ENCODE assay signal across 18 cellular contexts in the genomic region with DNA sequence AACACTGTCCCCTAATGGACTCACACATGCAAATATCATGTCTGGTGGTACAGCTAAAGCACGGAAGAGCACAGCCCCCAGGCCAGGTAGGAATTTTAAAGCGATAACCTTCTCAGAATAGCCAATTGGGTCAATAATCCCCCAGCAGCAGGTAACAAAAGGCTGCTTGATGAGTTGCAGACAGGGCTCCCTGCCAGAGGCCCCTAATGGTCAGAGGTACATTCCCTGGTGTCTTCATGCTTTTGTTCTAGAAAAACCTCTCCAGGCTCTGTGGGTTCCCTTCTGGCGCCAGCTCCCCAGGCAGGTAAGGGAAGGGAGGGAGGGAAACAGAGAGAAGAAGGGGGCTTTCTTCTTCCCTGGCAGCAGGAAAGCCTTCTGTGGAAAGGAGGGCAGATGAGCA. TPM values are rescaled to one million over a fixed set of nuclear protein-coding genes. Genes with fewer than 3 reads are reported as not detected.
A peak's percentile ranks its signal among the peaks of the same experiment; 100 is the strongest.
DNase-seq lines count a peak whose midpoint lies in the region; ATAC-seq and TF ChIP-seq lines count a peak whose summit lies in the region.
"Had no signal": no experiment of that assay in that cellular context is flagged by ENCODE, and none has a peak within 500 bp of the region (broad histone marks: within the 10 kb centered on the region; RNA-seq: fewer than 3 reads in every experiment).

No MANE protein-coding gene starts in this region.

- H3K79me2 ChIP-seq in mesendoderm (ENCODE audit: control insufficient read depth, insufficient read depth, low read length): no peaks in the 10 kb centered on the region

- DNase-seq in cardiac muscle cell (ENCODE audit: low read depth in 1 of 2, low spot score in 1 of 2) (no peak), Right ventricle myocardium superior (no peak), WTC11 (ENCODE audit: low spot score) (no peak), mesendoderm (peak; percentile 88), immature natural killer cell (no peak)
- DNase-seq in stimulated activated CD4-positive, alpha-beta T cell treated with anti-CD3 and anti-CD28 coated beads, Interleukin-12 subunit alpha, Interleukin-12 subunit beta, amount 100 ng/mL, for 4 hours: no peak
- DNase-seq: Calu3; CD4-positive, alpha-beta memory T cell; GM23248; MG63; NCI-H1092 treated with DMSO at 0.1 percent for 48 hours; NCI-H2081 treated with DMSO at 0.1 percent for 48 hours; NCI-H226; NCI-H524 treated with DMSO at 0.1 percent for 48 hours; RPMI8226; SJCRH30 had no signal

- no peak overlapping the region for H4K8ac ChIP-seq in mesendoderm (ENCODE audit: low read depth, low read length)

- peak overlapping the region; percentile 64 for H2BK5ac ChIP-seq in mesendoderm (ENCODE audit: low read length)

- peak overlapping the region; percentile 68 for H3K27ac ChIP-seq in cardiac muscle cell
- H3K27ac ChIP-seq in mesendoderm (ENCODE audit: low read depth, low read length): peak overlapping the region; percentile 84
- H3K27ac ChIP-seq: GM23248, SJCRH30 had no signal

- ATAC-seq in Right ventricle myocardium superior (ENCODE audit: poor library complexity) (no peak), WTC11 (peak; percentile 87), GM21381 (IDR thresholded peaks at IDR 0.05; ENCODE audit: unreplicated experiment) (no peak)
- ATAC-seq in stimulated activated memory B cell treated with anti-CD40 and anti-IgM and Interleukin-4, amounts not matched to agents 10 μg/mL and 1 μg/mL and 100 μg/mL, for 72 hours: peak; percentile 20

- H3K27me3 ChIP-seq in cardiac muscle cell (no peaks in the 10 kb centered on the region), mesendoderm (ENCODE audit: insufficient read depth, low read length, poor library complexity) (no peaks in the 10 kb centered on the region)
- H3K27me3 ChIP-seq: MG63, SJCRH30 had no signal

- H4K5ac ChIP-seq in mesendoderm (ENCODE audit: low read length): no peak overlapping the region

- H3K9ac ChIP-seq in mesendoderm (ENCODE audit: low read length): no peak overlapping the region
- H3K9ac ChIP-seq: GM23248 had no signal

- H3K4me3 ChIP-seq in cardiac muscle cell (no peak overlapping the region), mesendoderm (ENCODE audit: low read length) (no peak overlapping the region)
- H3K4me3 ChIP-seq: GM23248, MG63, SJCRH30 had no signal

- H3K23ac ChIP-seq in mesendoderm (ENCODE audit: low read length): no peak overlapping the region

- no peaks in the 10 kb centered on the region for H3K79me1 ChIP-seq in mesendoderm (ENCODE audit: low read length)

- H3K4me1 ChIP-seq in cardiac muscle cell (ENCODE audit: low read depth) (peaks cover 29% of the 10 kb centered on the region), mesendoderm (ENCODE audit: control insufficient read depth, low read depth, low read length) (peaks cover 5% of the 10 kb centered on the region)

- H3K4me1 Mint-ChIP-seq in WTC11 (peaks cover 19% of the 10 kb centered on the region), immature natural killer cell (no peaks in the 10 kb centered on the region)
- H3K4me1 Mint-ChIP-seq in stimulated activated memory B cell treated with anti-CD40 and anti-IgM and Interleukin-4, amounts not matched to agents 10 μg/mL and 1 μg/mL and 100 μg/mL, for 72 hours: no peaks in the 10 kb centered on the region
- H3K4me1 Mint-ChIP-seq: CD4-positive, alpha-beta memory T cell had no signal

- H3K27ac Mint-ChIP-seq in WTC11 (no peak overlapping the region), immature natural killer cell (no peak overlapping the region)
- no peak overlapping the region for H3K27ac Mint-ChIP-seq in stimulated activated memory B cell treated with anti-CD40 and anti-IgM and Interleukin-4, amounts not matched to agents 10 μg/mL and 1 μg/mL and 100 μg/mL, for 72 hours
- H3K27ac Mint-ChIP-seq: CD4-positive, alpha-beta memory T cell had no signal

- H2BK120ac ChIP-seq in mesendoderm (ENCODE audit: low read depth, low read length): no peak overlapping the region

- peak overlapping the region; percentile 40 for H3K56ac ChIP-seq in mesendoderm (ENCODE audit: low read length)

- no peak overlapping the region for H3K4me2 ChIP-seq in mesendoderm (ENCODE audit: low read length)

- H3K27me3 Mint-ChIP-seq in WTC11 (ENCODE audit: low read depth): peaks cover 4% of the 10 kb centered on the region
- peaks cover 29% of the 10 kb centered on the region for H3K27me3 Mint-ChIP-seq in stimulated activated memory B cell treated with anti-CD40 and anti-IgM and Interleukin-4, amounts not matched to agents 10 μg/mL and 1 μg/mL and 100 μg/mL, for 72 hours
- H3K27me3 Mint-ChIP-seq in immature natural killer cell (ENCODE audit: low read depth in 3 of 3): peaks cover 3 to 4% (median 4%) of the 10 kb centered on the region in 3 donors

- no peak overlapping the region for H2AK5ac ChIP-seq in mesendoderm (ENCODE audit: low read length)

- CTCF ChIA-PET in WTC11 (lab: Charles Lee): interaction anchor here (0.7 to 2.9 kb wide), 8 partner anchors 12 to 379 kb away, joined by 3 to 16 read pairs (median 4); no protein-coding TSS in a partner anchor

- POLR2A ChIA-PET in WTC11 (lab: Charles Lee): no interaction called here

- TF ChIP-seq CTCF in cardiac muscle cell (IDR thresholded peaks at IDR 0.05; ENCODE audit: low read depth, low read length): no peak
- no peak for TF ChIP-seq CTCF in WTC11 (IDR thresholded peaks at IDR 0.05)

- H3K18ac ChIP-seq in mesendoderm (ENCODE audit: low read length): peak overlapping the region; percentile 61

- intact Hi-C loops in Right ventricle myocardium superior (cut with DNase I): no loop called here

- H3K36me3 Mint-ChIP-seq in WTC11 (no peaks in the 10 kb centered on the region), immature natural killer cell (peaks cover 0 to 3% (median 0%) of the 10 kb centered on the region in 3 donors)
- no peaks in the 10 kb centered on the region for H3K36me3 Mint-ChIP-seq in stimulated activated memory B cell treated with anti-CD40 and anti-IgM and Interleukin-4, amounts not matched to agents 10 μg/mL and 1 μg/mL and 100 μg/mL, for 72 hours
- H3K36me3 Mint-ChIP-seq: CD4-positive, alpha-beta memory T cell had no signal

- no peak overlapping the region for H2BK15ac ChIP-seq in mesendoderm (replicated peaks; ENCODE audit: low read depth)

- H3K9me3 ChIP-seq in cardiac muscle cell (ENCODE audit: low read depth): no peaks in the 10 kb centered on the region
- H3K9me3 ChIP-seq: MG63, SJCRH30 had no signal

- no CpG with 5 or more reads among the region's 3 CpGs for WGBS in mesendoderm (ENCODE audit: extremely low coverage, insufficient coverage, low lambda C conversion rate)

- peak overlapping the region; percentile 56 for H3K4ac ChIP-seq in mesendoderm (ENCODE audit: low read depth, low read length)

- no peaks in the 10 kb centered on the region for H3K36me3 ChIP-seq in cardiac muscle cell
- H3K36me3 ChIP-seq in mesendoderm (ENCODE audit: control insufficient read depth, insufficient read depth, low read length): no peaks in the 10 kb centered on the region
- H3K36me3 ChIP-seq: MG63, SJCRH30 had no signal

- H3K9me3 Mint-ChIP-seq in WTC11 (no peaks in the 10 kb centered on the region), immature natural killer cell (peaks cover 0 to 2% (median 0%) of the 10 kb centered on the region in 6 donors)
- no peaks in the 10 kb centered on the region for H3K9me3 Mint-ChIP-seq in stimulated activated memory B cell treated with anti-CD40 and anti-IgM and Interleukin-4, amounts not matched to agents 10 μg/mL and 1 μg/mL and 100 μg/mL, for 72 hours
- H3K9me3 Mint-ChIP-seq: CD4-positive, alpha-beta memory T cell had no signal

- no peak overlapping the region for H3K4me3 Mint-ChIP-seq in WTC11
- H3K4me3 Mint-ChIP-seq in stimulated activated memory B cell treated with anti-CD40 and anti-IgM and Interleukin-4, amounts not matched to agents 10 μg/mL and 1 μg/mL and 100 μg/mL, for 72 hours: no peak overlapping the region
- no peak overlapping the region for H3K4me3 Mint-ChIP-seq in immature natural killer cell
- H3K4me3 Mint-ChIP-seq: CD4-positive, alpha-beta memory T cell had no signal

TF ChIP-seq in WTC11, 78 proteins besides CTCF, POLR2A, EP300 and RAD21:
- TF ChIP-seq SMAD3 (CRISPR knock-in tag; IDR thresholded peaks at IDR 0.05; ENCODE audit: borderline replicate concordance) (no peak), ZNF317 (CRISPR knock-in tag; IDR thresholded peaks at IDR 0.05; ENCODE audit: borderline replicate concordance, low read depth) (no peak), ZNF423 (CRISPR knock-in tag; IDR thresholded peaks at IDR 0.05) (0 out of 2 replicates have a peak, but pooled peaks have one; percentile 9)

RNA-seq across cellular contexts. Expression of a gene that starts 43.4 kb away (rescaled TPM):
- total RNA-seq in cardiac muscle cell (48.0 and 93.8 TPM in 2 replicates), Right ventricle myocardium superior (0.67 TPM), WTC11 (2021) (3.6 to 6.1 TPM (median 6.0 TPM) in 3 replicates)
- polyA plus RNA-seq in cardiac muscle cell (16.1 and 24.7 TPM in 2 replicates), immature natural killer cell (not detected)
- polyA plus RNA-seq in mesendoderm (2013, experiment 1 of 2): 2.3 TPM
- 2.1 TPM for polyA plus RNA-seq in mesendoderm (2013, experiment 2 of 2)
- total RNA-seq: CD4-positive, alpha-beta memory T cell had no signal
- polyA plus RNA-seq: CD4-positive, alpha-beta memory T cell; GM23248 had no signal

Comparison
In these comparisons a context has a peak if more than half of its experiments do, and no peak if none do; other contexts are left out.
1. ATAC-seq: peak in WTC11 (single experiment) and stimulated activated memory B cell treated with anti-CD40 and anti-IgM and Interleukin-4, amounts not matched to agents 10 μg/mL and 1 μg/mL and 100 μg/mL, for 72 hours (single experiment); none in Right ventricle myocardium superior (single experiment) and GM21381 (single experiment).